Comparison of ENCODE assay signal across 9 cellular contexts in the genomic region with DNA sequence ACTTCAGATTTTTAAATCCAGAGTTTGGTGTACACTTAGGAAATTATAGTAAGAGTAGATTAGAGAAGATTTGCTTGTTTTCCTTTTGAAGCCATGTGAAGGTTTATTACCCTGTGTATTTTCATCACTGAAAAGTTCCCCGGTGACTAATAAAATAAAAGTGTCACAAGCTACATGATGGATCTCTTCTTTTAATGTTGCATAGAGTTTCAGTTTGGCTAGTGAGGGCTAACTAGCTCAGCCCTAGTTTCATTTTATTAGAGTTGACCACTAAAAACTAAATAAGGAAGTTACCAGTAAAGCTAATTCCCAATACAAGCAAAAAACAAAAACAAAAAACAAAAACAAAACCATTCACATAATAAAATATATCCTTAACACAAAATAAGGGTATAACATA. TPM values are rescaled to one million over a fixed set of nuclear protein-coding genes. Genes with fewer than 3 reads are reported as not detected.
DNase-seq lines count a peak whose midpoint lies in the region; ATAC-seq, FAIRE-seq and TF ChIP-seq lines count a peak whose summit lies in the region.
"Not testable (repeated sequence)": the region's sequence is repeated elsewhere in the genome, so short reads cannot be mapped to it uniquely, and the experiment has no call there.
"Had no signal": no experiment of that assay in that cellular context is flagged by ENCODE, and none has a peak within 500 bp of the region (broad histone marks: within the 10 kb centered on the region; RNA-seq: fewer than 3 reads in every experiment).

No MANE protein-coding gene starts in this region.

- not testable (repeated sequence) for TF ChIP-seq CTCF in K562 (IDR thresholded peaks at IDR 0.05 in 2 of 3, conservative IDR thresholded peaks at IDR 0.05 in 1 of 3; ENCODE audit: insufficient read depth in 2 of 3, low read depth in 1 of 3, low read length in 3 of 3); psoas muscle (IDR thresholded peaks at IDR 0.05)

- not testable (repeated sequence) for H3K4me2 ChIP-seq in K562 (ENCODE audit: insufficient read depth, low read length)

- not testable (repeated sequence) for H3K79me2 ChIP-seq in K562 (ENCODE audit: control insufficient read depth, insufficient read depth, low read length)

- not testable (repeated sequence) for TF ChIP-seq EP300 in K562 (IDR thresholded peaks at IDR 0.05; ENCODE audit: low read length)

- not testable (repeated sequence) for TF ChIP-seq RAD21 in K562 (CRISPR knock-in tag; conservative IDR thresholded peaks at IDR 0.05 in 1 of 2, IDR thresholded peaks at IDR 0.05 in 1 of 2)

- DNase-seq in GM12892 (ENCODE audit: insufficient read length); K562 (ENCODE audit: extremely low read depth in 1 of 4, low spot score in 3 of 4); psoas muscle: not testable (repeated sequence)

- POLR2A ChIA-PET in K562 (lab: Yijun Ruan, JAX) = not testable (repeated sequence)

- not testable (repeated sequence) for H3K4me1 ChIP-seq in K562 (replicated peaks in 1 of 2; ENCODE audit: control insufficient read depth in 2 of 2, insufficient read depth in 2 of 2, low read length in 2 of 2); psoas muscle

- TF ChIP-seq POLR2A in GM12892 (IDR thresholded peaks at IDR 0.05; ENCODE audit: low read depth, low read length); K562 (conservative IDR thresholded peaks at IDR 0.05): not testable (repeated sequence)

- H3K27ac ChIP-seq in K562 (ENCODE audit: extremely low read depth, low read depth, low read length) = not testable (repeated sequence)
- H3K27ac ChIP-seq in psoas muscle = peak overlapping the region; percentile 46

- H3K36me3 ChIP-seq in K562 (ENCODE audit: control insufficient read depth, insufficient read depth, low read length) = peaks cover 46% of the 10 kb centered on the region
- peaks cover 4 to 58% of the 10 kb centered on the region in 2 donors for H3K36me3 ChIP-seq in psoas muscle (ENCODE audit: insufficient read depth in 1 of 2, low read depth in 1 of 2)

- H3K9me3 ChIP-seq in K562 (replicated peaks; ENCODE audit: control insufficient read depth, insufficient read depth, low read depth, low read length); psoas muscle: not testable (repeated sequence)

- not testable (repeated sequence) for H3K9me1 ChIP-seq in K562 (ENCODE audit: control insufficient read depth, insufficient read depth, low read length)

- not testable (repeated sequence) for H4K20me1 ChIP-seq in K562 (replicated peaks; ENCODE audit: control insufficient read depth, insufficient read depth, low read length)

- CTCF ChIA-PET in K562 (lab: Yijun Ruan, JAX; ENCODE audit: low intra/inter-chr PET ratio) = not testable (repeated sequence)

- not testable (repeated sequence) for H3K9ac ChIP-seq in K562 (ENCODE audit: insufficient read depth in 1 of 2, low read depth in 2 of 2, low read length in 2 of 2)

- in situ Hi-C loops in K562 (cut with MboI) = not testable (repeated sequence)

- not testable (repeated sequence) for BruUV-seq in K562 (replicated peaks; lab: Mats Ljungman, UMichigan)

- peak; percentile 48 for ATAC-seq in GM18861 (IDR thresholded peaks at IDR 0.05; ENCODE audit: unreplicated experiment)
- peak; percentile 65 for ATAC-seq in GM19463 (IDR thresholded peaks at IDR 0.05; ENCODE audit: unreplicated experiment)
- peak; percentile 72 for ATAC-seq in GM21619 (IDR thresholded peaks at IDR 0.05; ENCODE audit: unreplicated experiment)
- peak; percentile 69 for ATAC-seq in HG02852 (IDR thresholded peaks at IDR 0.05; ENCODE audit: unreplicated experiment)
- peak; percentile 60 for ATAC-seq in HG03439 (IDR thresholded peaks at IDR 0.05; ENCODE audit: unreplicated experiment)
- ATAC-seq in K562 = not testable (repeated sequence)
- peak in 3 of 4 donors; percentile 65 to 77 (median 66) for ATAC-seq in psoas muscle

- no CpG with 5 or more reads among the region's 1 CpG for WGBS in K562 (ENCODE audit: insufficient coverage, low coverage, missing lambda C conversion rate)
- 20 to 33% methylated on average over 1 of the region's 1 CpG; no CpG with 5 or more reads in 1 of the 3 donors for WGBS in psoas muscle, 3 donors

- H3K27me3 ChIP-seq in K562 (ENCODE audit: control insufficient read depth in 2 of 2, insufficient read depth in 2 of 2, low read length in 2 of 2); psoas muscle (ENCODE audit: insufficient read depth in 3 of 3, low read length in 2 of 3): not testable (repeated sequence)

- not testable (repeated sequence) for H2AFZ ChIP-seq in K562 (ENCODE audit: low read depth, low read length)

- intact Hi-C loops in K562 (cut with micrococcal nuclease); psoas muscle (cut with DNase I): not testable (repeated sequence)

- H3K4me3 ChIP-seq in K562, psoas muscle: not testable (repeated sequence)

- FAIRE-seq in GM12892 (lab: Jason Lieb, UNC) = peak; percentile 99
- peak; percentile 58 for FAIRE-seq in K562 (lab: Jason Lieb, UNC)

RNA-seq across cellular contexts. Expression of gene MAP7D2, which starts 10.1 kb away (rescaled TPM):
- polyA plus RNA-seq in GM12892 (2012; ENCODE audit: missing spikeins) = 0.98 TPM
- 0.11 TPM in 1 of 2 replicates, not detected in the other for total RNA-seq in K562 (2011; cell fraction: chromatin; rRNA removed; ENCODE audit: low replicate concordance)
- total RNA-seq in K562 (2011; cell fraction: nucleolus; rRNA removed) = not detected in 2 replicates
- total RNA-seq in K562 (2011; cell fraction: nucleoplasm; rRNA removed) = not detected in 2 replicates
- total RNA-seq in K562 (2014; rRNA removed) (not detected in 2 replicates), K562 (2014; rRNA removed; fragmentation: Illumina TruSeq; extraction: Trizol) (0.04 TPM in 1 of 2 replicates, not detected in the other), K562 (2015; rRNA removed; fragmentation: Illumina TruSeq; extraction: Trizol) (0.04 TPM in 1 of 2 replicates, not detected in the other), K562 (2021) (0.07 TPM in 1 of 2 replicates, not detected in the other), psoas muscle (1 to 10 TPM in 1 of 4 donors, under 1 TPM in 2, not detected in 1; 0.32 to 1.2 (median 0.48) TPM)
- polyA plus RNA-seq in K562 (2011; rRNA removed) (0.04 TPM in 1 of 2 replicates, not detected in the other), K562 (2014; fragmentation: Illumina TruSeq; extraction: Trizol) (0.03 TPM in 1 of 2 replicates, not detected in the other), K562 (2014; fragmentation: Nextera tagmentation; extraction: Ambion mirVana) (under 1 TPM; 0.01 TPM), K562 (2014; rRNA removed) (not detected in 2 replicates), psoas muscle (under 1 TPM; 0.07 to 0.55 (median 0.43) TPM)
- 0.01 and 0.13 TPM in 2 replicates for polyA plus RNA-seq in K562 (2011; cell fraction: cytosol; rRNA removed)
- polyA plus RNA-seq in K562 (2011; cell fraction: nucleus; rRNA removed) = 0.03 and 0.11 TPM in 2 replicates
- 0.06 and 0.08 TPM in 2 replicates for polyA plus RNA-seq in K562 (2012)
- not detected in 2 replicates for polyA minus RNA-seq in K562 (2011; rRNA and poly(A)+ RNA removed)
- not detected in 2 replicates for polyA minus RNA-seq in K562 (2011; cell fraction: cytosol; rRNA and poly(A)+ RNA removed)
- polyA minus RNA-seq in K562 (2011; cell fraction: nucleus; rRNA and poly(A)+ RNA removed) = not detected in 2 replicates
- total RNA-seq: G401 had no signal

RNA-seq across cellular contexts. Expression of gene EIF1AX, which starts 14.8 kb away (rescaled TPM):
- 88.7 TPM for polyA plus RNA-seq in GM12892 (2012; ENCODE audit: missing spikeins)
- total RNA-seq in K562 (2011; cell fraction: chromatin; rRNA removed; ENCODE audit: low replicate concordance) = 6.3 and 22.1 TPM in 2 replicates
- total RNA-seq in K562 (2011; cell fraction: nucleolus; rRNA removed) = 4.8 and 5.1 TPM in 2 replicates
- total RNA-seq in K562 (2011; cell fraction: nucleoplasm; rRNA removed) = 13.7 and 29.4 TPM in 2 replicates
- 61.1 and 62.5 TPM in 2 replicates for total RNA-seq in K562 (2014; rRNA removed)
- 103 and 132 TPM in 2 replicates for total RNA-seq in K562 (2014; rRNA removed; fragmentation: Illumina TruSeq; extraction: Trizol)
- total RNA-seq in K562 (2015; rRNA removed; fragmentation: Illumina TruSeq; extraction: Trizol) = 69.7 and 73.5 TPM in 2 replicates
- 178 and 180 TPM in 2 replicates for total RNA-seq in K562 (2021)
- polyA plus RNA-seq in K562 (2011; rRNA removed) = 77.5 and 129 TPM in 2 replicates
- 7.7 and 19.4 TPM in 2 replicates for polyA plus RNA-seq in K562 (2011; cell fraction: cytosol; rRNA removed)
- 9.0 and 12.6 TPM in 2 replicates for polyA plus RNA-seq in K562 (2011; cell fraction: nucleus; rRNA removed)
- 69.2 and 125 TPM in 2 replicates for polyA plus RNA-seq in K562 (2012)
- 76.1 and 85.8 TPM in 2 replicates for polyA plus RNA-seq in K562 (2014; fragmentation: Illumina TruSeq; extraction: Trizol)
- polyA plus RNA-seq in K562 (2014; fragmentation: Nextera tagmentation; extraction: Ambion mirVana) = 10 to 100 TPM; 54.2 to 56.4 TPM
- 67.2 and 69.1 TPM in 2 replicates for polyA plus RNA-seq in K562 (2014; rRNA removed)
- 84.7 and 114 TPM in 2 replicates for polyA minus RNA-seq in K562 (2011; rRNA and poly(A)+ RNA removed)
- 71.8 and 79.8 TPM in 2 replicates for polyA minus RNA-seq in K562 (2011; cell fraction: cytosol; rRNA and poly(A)+ RNA removed)
- polyA minus RNA-seq in K562 (2011; cell fraction: nucleus; rRNA and poly(A)+ RNA removed) = 10.9 and 15.4 TPM in 2 replicates
- 100 to 1,000 TPM in 3 of 4 donors, 10 to 100 TPM in 1; 69.4 to 176 (median 155) TPM for total RNA-seq in psoas muscle
- polyA plus RNA-seq in psoas muscle = 100 to 1,000 TPM in 2 of 3 donors, 10 to 100 TPM in 1; 67.3 to 129 (median 104) TPM
